Comparison of ENCODE assay signal across 9 cellular contexts in genomic region chr9:21096172-21096900, GRCh38. TPM values are rescaled to one million over a fixed set of nuclear protein-coding genes. Genes with fewer than 3 reads are reported as not detected.
DNase-seq lines count a peak whose midpoint lies in the region; ATAC-seq and TF ChIP-seq lines count a peak whose summit lies in the region.
"Had no signal": no experiment of that assay in that cellular context is flagged by ENCODE, and none has a peak within 500 bp of the region (broad histone marks: within the 10 kb centered on the region; RNA-seq: fewer than 3 reads in every experiment).

No MANE protein-coding gene starts in this region.

- peak overlapping the region; percentile 85 for H3K27ac Mint-ChIP-seq in activated CD8-positive, alpha-beta T cell treated with anti-CD3 and anti-CD28 coated beads, Interleukin-2, amount 10 ng/mL, durations not matched to agents 7 days and 5 days

- H3K9me3 ChIP-seq in gastroesophageal sphincter (no peaks in the 10 kb centered on the region), spleen (no peaks in the 10 kb centered on the region)

- H3K27ac ChIP-seq in gastroesophageal sphincter (peak overlapping the region; percentile 65 to 73 (median 72)), spleen (peak overlapping the region in 6 of 8 donors; percentile 29 to 51 (median 42))

- H3K36me3 ChIP-seq in gastroesophageal sphincter = no peaks in the 10 kb centered on the region
- no peaks in the 10 kb centered on the region for H3K36me3 ChIP-seq in spleen

- H3K27me3 Mint-ChIP-seq in activated CD8-positive, alpha-beta T cell treated with anti-CD3 and anti-CD28 coated beads, Interleukin-2, amount 10 ng/mL, durations not matched to agents 7 days and 5 days (ENCODE audit: low read depth) = no peaks in the 10 kb centered on the region

- ATAC-seq in GM21526 (IDR thresholded peaks at IDR 0.05; ENCODE audit: low FRiP score, unreplicated experiment) (peak; percentile 54), gastroesophageal sphincter (peak; percentile 68)
- ATAC-seq in activated CD8-positive, alpha-beta T cell treated with anti-CD3 and anti-CD28 coated beads, Interleukin-2, amount 10 ng/mL, durations not matched to agents 7 days and 5 days = peak; percentile 90

- in situ Hi-C loops in KBM-7 (cut with MboI; ENCODE audit: low pct_unique_long_range_greater_than_20kb, low sequenced_read_pairs) = no loop called here
- in situ Hi-C loops in ACHN (cut with HindIII; ENCODE audit: low pct_ligation_motif_present, low pct_unique_long_range_greater_than_20kb, low sequenced_read_pairs) = no loop called here

- H3K27me3 ChIP-seq in gastroesophageal sphincter (no peaks in the 10 kb centered on the region), spleen (replicated peaks in 1 of 7) (no peaks in the 10 kb centered on the region)

- peaks cover 7% of the 10 kb centered on the region for H3K36me3 Mint-ChIP-seq in activated CD8-positive, alpha-beta T cell treated with anti-CD3 and anti-CD28 coated beads, Interleukin-2, amount 10 ng/mL, durations not matched to agents 7 days and 5 days (ENCODE audit: low read depth)

- peak; percentile 24 for DNase-seq in GM04503 (ENCODE audit: low read depth)
- DNase-seq in KBM-7 = peak; percentile 87
- peak; percentile 53 for DNase-seq in activated CD8-positive, alpha-beta T cell treated with anti-CD3 and anti-CD28 coated beads, Interleukin-2, amount 10 ng/mL, durations not matched to agents 7 days and 5 days
- DNase-seq in spleen = no peak
- DNase-seq in ACHN = no peak
- DNase-seq in NCI-H1694 treated with DMSO at 0.1 percent for 48 hours (lab: John Stamatoyannopoulos, UW) = no peak

- no peak for TF ChIP-seq POLR2A in gastroesophageal sphincter (IDR thresholded peaks at IDR 0.05)
- TF ChIP-seq POLR2A in spleen (IDR thresholded peaks at IDR 0.05) = no peak

- POLR2A ChIA-PET in activated CD8-positive, alpha-beta T cell treated with anti-CD3 and anti-CD28 coated beads, Interleukin-2, amount 10 ng/mL, durations not matched to agents 7 days and 5 days (lab: Charles Lee) = interaction anchor here (0.9 to 2.4 kb wide), 7 partner anchors 12 to 1608 kb away, joined by 3 to 9 read pairs (median 3); partner anchors contain the start of gene HACD4

- intact Hi-C loops in spleen (cut with DNase I; ENCODE audit: low total_unique reads) = no loop called here

- peak overlapping the region; percentile 74 for H3K4me3 Mint-ChIP-seq in activated CD8-positive, alpha-beta T cell treated with anti-CD3 and anti-CD28 coated beads, Interleukin-2, amount 10 ng/mL, durations not matched to agents 7 days and 5 days

- CTCF ChIA-PET in activated CD8-positive, alpha-beta T cell treated with anti-CD3 and anti-CD28 coated beads, Interleukin-2, amount 10 ng/mL, durations not matched to agents 7 days and 5 days (lab: Charles Lee) = interaction anchor here (0.7 to 2.9 kb wide), 18 partner anchors 11 to 725 kb away, joined by 3 to 26 read pairs (median 4); partner anchors contain the start of genes HACD4, IFNB1 and MLLT3

- peaks cover 48% of the 10 kb centered on the region for H3K4me1 Mint-ChIP-seq in activated CD8-positive, alpha-beta T cell treated with anti-CD3 and anti-CD28 coated beads, Interleukin-2, amount 10 ng/mL, durations not matched to agents 7 days and 5 days (ENCODE audit: low read depth)

- H3K4me3 ChIP-seq in gastroesophageal sphincter = peak overlapping the region; percentile 29 to 34
- peak overlapping the region in 5 of 8 donors; percentile 0 to 55 (median 13) for H3K4me3 ChIP-seq in spleen

- no peak for TF ChIP-seq EP300 in gastroesophageal sphincter (IDR thresholded peaks at IDR 0.05)

- peaks cover 5% of the 10 kb centered on the region for H3K9me3 Mint-ChIP-seq in activated CD8-positive, alpha-beta T cell treated with anti-CD3 and anti-CD28 coated beads, Interleukin-2, amount 10 ng/mL, durations not matched to agents 7 days and 5 days (ENCODE audit: insufficient read depth)

- WGBS in gastroesophageal sphincter (ENCODE audit: low coverage in 1 of 2), 2 donors = 28 to 38% methylated on average over 6 of the region's 6 CpGs
- 25 to 32% (median 27%) methylated on average over 6 of the region's 6 CpGs for WGBS in spleen, 5 donors

- TF ChIP-seq CTCF in gastroesophageal sphincter (IDR thresholded peaks at IDR 0.05) (peak in 1 of 4 experiments; percentile 17), spleen (IDR thresholded peaks at IDR 0.05 in 8 of 11, conservative IDR thresholded peaks at IDR 0.05 in 3 of 11) (no peak)

- peaks cover 9 to 19% (median 10%) of the 10 kb centered on the region in 3 donors for H3K4me1 ChIP-seq in gastroesophageal sphincter
- peaks cover 2 to 36% (median 18%) of the 10 kb centered on the region in 6 donors for H3K4me1 ChIP-seq in spleen

RNA-seq across cellular contexts. Expression of gene IFNB1, which starts 18.6 kb away (rescaled TPM):
- not detected for total RNA-seq in activated CD8-positive, alpha-beta T cell treated with anti-CD3 and anti-CD28 coated beads, Interleukin-2, amount 10 ng/mL, durations not matched to agents 7 days and 5 days
- total RNA-seq in gastroesophageal sphincter (not detected), spleen (not detected)
- polyA plus RNA-seq in spleen = not detected

RNA-seq across cellular contexts. Expression of gene IFNW1, which starts 45.3 kb away (rescaled TPM):
- total RNA-seq in activated CD8-positive, alpha-beta T cell treated with anti-CD3 and anti-CD28 coated beads, Interleukin-2, amount 10 ng/mL, durations not matched to agents 7 days and 5 days = not detected
- not detected for total RNA-seq in gastroesophageal sphincter
- total RNA-seq in spleen = not detected
- not detected for polyA plus RNA-seq in spleen
- total RNA-seq: activated CD8-positive, alpha-beta memory T cell treated with anti-CD3 and anti-CD28 coated beads for 36 hours had no signal

Comparison
In these comparisons a context has a peak if more than half of its experiments do, and no peak if none do; other contexts are left out.
1. DNase-seq: peak in GM04503 (single experiment), KBM-7 (single experiment) and activated CD8-positive, alpha-beta T cell treated with anti-CD3 and anti-CD28 coated beads, Interleukin-2, amount 10 ng/mL, durations not matched to agents 7 days and 5 days (single experiment); none in spleen (single experiment), ACHN (single experiment) and NCI-H1694 treated with DMSO at 0.1 percent for 48 hours (single experiment).
2. Peak in every context shown above with its lines, with median percentiles within 50 percentile points of each other: ATAC-seq.